In genomic region chr1:43554444-43554992, GRCh38 we compare ENCODE assay signal across 8 cellular contexts. TPM values are rescaled to one million over a fixed set of nuclear protein-coding genes. Genes with fewer than 3 reads are reported as not detected.
DNase-seq lines count a peak whose midpoint lies in the region; ATAC-seq and TF ChIP-seq lines count a peak whose summit lies in the region.

No MANE protein-coding gene starts in this region.

- H3K36me3 Mint-ChIP-seq in WTC11, result peaks cover 30% of the 10 kb centered on the region

- H3K4me1 Mint-ChIP-seq in WTC11, result peaks cover 41% of the 10 kb centered on the region

- ATAC-seq in WTC11, result peak; percentile 7

- POLR2A ChIA-PET in WTC11 (lab: Charles Lee), result interaction anchor here (1.5 kb wide), 1 partner anchor 21 kb away, joined by 3 read pairs; no protein-coding TSS in a partner anchor

- peak overlapping the region; percentile 84 for H3K27ac Mint-ChIP-seq in WTC11

- H3K9me3 Mint-ChIP-seq in WTC11, result no peaks in the 10 kb centered on the region

- CTCF ChIA-PET in WTC11 (lab: Charles Lee), result interaction anchor here (0.6 to 2.5 kb wide), 35 partner anchors 8 to 420 kb away, joined by 3 to 27 read pairs (median 5); partner anchors contain the start of genes ATP6V0B, CDC20, HYI and KDM4A

- TF ChIP-seq CTCF in WTC11 (IDR thresholded peaks at IDR 0.05), result 0 out of 2 replicates have a peak, but pooled peaks have one; percentile 24

- no peaks in the 10 kb centered on the region for H3K27me3 Mint-ChIP-seq in WTC11 (ENCODE audit: low read depth)

- peak; percentile 59 for DNase-seq in NCI-H2107 treated with DMSO at 0.1 percent for 48 hours (lab: John Stamatoyannopoulos, UW; ENCODE audit: unreplicated experiment)
- DNase-seq in NCI-H2107 (lab: John Stamatoyannopoulos, UW), result no peak
- DNase-seq in M059J (ENCODE audit: low read depth), result peak; percentile 44
- peak; percentile 46 for DNase-seq in WTC11 (ENCODE audit: low spot score)
- DNase-seq in glomerular visceral epithelial cell (ENCODE audit: extremely low spot score), result peak; percentile 15
- no peak for DNase-seq in NCI-H1048 (lab: John Stamatoyannopoulos, UW)
- DNase-seq in NK-92 (lab: John Stamatoyannopoulos, UW; ENCODE audit: unreplicated experiment), result no peak
- DNase-seq in medulla oblongata (ENCODE audit: extremely low spot score), result no peak

- H3K4me3 Mint-ChIP-seq in WTC11, result no peak overlapping the region

TF ChIP-seq in WTC11, 78 proteins besides CTCF, POLR2A, EP300 and RAD21:
- TF ChIP-seq E2F4 (CRISPR knock-in tag; IDR thresholded peaks at IDR 0.05; ENCODE audit: borderline replicate concordance, low read depth), result no peak
- TF ChIP-seq TP53 (CRISPR knock-in tag; IDR thresholded peaks at IDR 0.05), result no peak
- no peak for TF ChIP-seq ATF3 (CRISPR knock-in tag; conservative IDR thresholded peaks at IDR 0.05)
- TF ChIP-seq GTF2I (CRISPR knock-in tag; conservative IDR thresholded peaks at IDR 0.05), result no peak
- no peak for TF ChIP-seq ATF6 (CRISPR knock-in tag; IDR thresholded peaks at IDR 0.05)
- no peak for TF ChIP-seq CDX4 (CRISPR knock-in tag; IDR thresholded peaks at IDR 0.05; ENCODE audit: borderline replicate concordance)
- TF ChIP-seq PREB (CRISPR knock-in tag; IDR thresholded peaks at IDR 0.05; ENCODE audit: borderline replicate concordance), result no peak
- TF ChIP-seq CBFB (CRISPR knock-in tag; IDR thresholded peaks at IDR 0.05; ENCODE audit: low read depth), result no peak
- no peak for TF ChIP-seq ZNF138 (CRISPR knock-in tag; conservative IDR thresholded peaks at IDR 0.05)
- TF ChIP-seq IRF2 (CRISPR knock-in tag; IDR thresholded peaks at IDR 0.05; ENCODE audit: borderline replicate concordance, low read depth), result no peak
- TF ChIP-seq SMAD4 (CRISPR knock-in tag; IDR thresholded peaks at IDR 0.05), result no peak
- no peak for TF ChIP-seq ZNF232 (CRISPR knock-in tag; IDR thresholded peaks at IDR 0.05)
- no peak for TF ChIP-seq TCF7 (CRISPR knock-in tag; IDR thresholded peaks at IDR 0.05; ENCODE audit: low read depth)
- no peak for TF ChIP-seq MYBL2 (CRISPR knock-in tag; IDR thresholded peaks at IDR 0.05)
- no peak for TF ChIP-seq ATF1 (CRISPR knock-in tag; IDR thresholded peaks at IDR 0.05)
- TF ChIP-seq NR1H2 (CRISPR knock-in tag; IDR thresholded peaks at IDR 0.05), result no peak

RNA-seq across cellular contexts. Expression of gene PTPRF, which starts 23.8 kb away (rescaled TPM):
- 17.0 and 31.1 TPM in 2 replicates for total RNA-seq in M059J (2014; rRNA removed; shearing (Covaris generic))
- 248 to 295 TPM (median 275 TPM) in 3 replicates for total RNA-seq in WTC11 (2021)

Comparison
In these comparisons a context has a peak if more than half of its experiments do, and no peak if none do; other contexts are left out.
1. DNase-seq: peak in NCI-H2107 treated with DMSO at 0.1 percent for 48 hours (single experiment), M059J (single experiment), WTC11 (single experiment) and glomerular visceral epithelial cell (single experiment); none in NCI-H2107 (single experiment), NCI-H1048 (single experiment), NK-92 (single experiment) and medulla oblongata (single experiment).